In the genomic region with DNA sequence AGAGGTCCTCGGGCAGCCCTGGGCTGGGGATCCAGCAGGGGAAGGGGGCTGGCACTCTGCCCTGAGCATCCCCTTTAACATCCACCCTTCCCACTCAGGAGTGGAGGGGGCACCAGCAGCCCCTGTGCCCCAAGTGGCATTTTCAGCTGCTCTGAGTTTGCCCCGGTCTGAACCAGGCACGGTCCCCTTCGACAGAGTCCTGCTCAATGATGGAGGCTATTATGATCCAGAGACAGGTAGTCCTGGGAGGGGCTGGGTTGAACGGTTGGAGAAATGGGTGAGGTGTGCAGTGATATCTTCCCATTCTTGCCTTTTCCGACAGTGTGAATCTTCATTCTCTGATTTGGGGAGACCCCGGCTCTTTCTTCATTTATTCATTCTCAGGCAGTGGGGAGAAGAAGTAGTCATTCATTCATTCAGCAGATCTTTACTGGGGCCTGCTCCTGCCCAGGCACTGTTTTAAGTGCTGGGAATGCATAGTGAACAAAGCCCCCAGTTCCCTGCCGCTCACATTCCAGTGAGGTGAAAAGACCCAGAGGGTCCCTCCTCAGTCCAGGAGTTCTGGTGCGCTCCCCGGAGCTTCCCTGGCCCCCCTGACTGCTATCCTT, we compare ENCODE assay signal across 9 cellular contexts. TPM values are rescaled to one million over a fixed set of nuclear protein-coding genes. Genes with fewer than 3 reads are reported as not detected.
A peak's percentile ranks its signal among the peaks of the same experiment; 100 is the strongest.
DNase-seq lines count a peak whose midpoint lies in the region; FAIRE-seq and TF ChIP-seq lines count a peak whose summit lies in the region.
"Had no signal": no experiment of that assay in that cellular context is flagged by ENCODE, and none has a peak within 500 bp of the region (broad histone marks: within the 10 kb centered on the region; RNA-seq: fewer than 3 reads in every experiment).

No MANE protein-coding gene starts in this region.

- H3K36me3 Mint-ChIP-seq in T-helper 1 cell treated with Interleukin-12 subunit alpha and Interleukin-12 subunit beta and Interleukin-4 antibody, amounts not matched to agents 30 μg/mL and 1 μg/mL, for 36 hours (ENCODE audit: low read depth) = no peaks in the 10 kb centered on the region
- no peaks in the 10 kb centered on the region for H3K36me3 Mint-ChIP-seq in astrocyte (ENCODE audit: low read depth, unreplicated experiment)

- H3K4me2 ChIP-seq in astrocyte (ENCODE audit: low read length) = peak overlapping the region; percentile 91

- DNase-seq in T-helper 1 cell (no peak), astrocyte (ENCODE audit: low read depth) (no peak), HEK293T (ENCODE audit: extremely low spot score) (no peak), DMS153 (lab: John Stamatoyannopoulos, UW) (no peak)
- DNase-seq in stimulated activated CD4-positive, alpha-beta T cell treated with anti-CD3 and anti-CD28 coated beads, Interleukin-2, amount 100 ng/mL, for 24 hours = no peak

- FAIRE-seq in astrocyte (lab: Jason Lieb, UNC) = no peak

- peaks cover 33% of the 10 kb centered on the region for H3K4me1 ChIP-seq in astrocyte (ENCODE audit: insufficient read depth, low read length)
- H3K4me1 ChIP-seq in stomach smooth muscle (ENCODE audit: control insufficient read depth, insufficient read depth, low read length) = peaks cover 70% of the 10 kb centered on the region

- peaks cover 2% of the 10 kb centered on the region for H3K36me3 ChIP-seq in astrocyte (ENCODE audit: insufficient read depth, low read length)
- peaks cover 2 to 15% of the 10 kb centered on the region in 2 donors for H3K36me3 ChIP-seq in stomach smooth muscle (ENCODE audit: control insufficient read depth in 2 of 2, insufficient read depth in 2 of 2, low read length in 2 of 2)
- H3K36me3 ChIP-seq: HAP-1 had no signal

- H3K27ac ChIP-seq in astrocyte (ENCODE audit: low read depth, low read length) (no peak overlapping the region), layer of hippocampus (ENCODE audit: low read depth, low read length) (peak overlapping the region; percentile 79), stomach smooth muscle (ENCODE audit: low read length) (peak overlapping the region; percentile 82)

- H3K27me3 Mint-ChIP-seq in T-helper 1 cell treated with Interleukin-12 subunit alpha and Interleukin-12 subunit beta and Interleukin-4 antibody, amounts not matched to agents 30 μg/mL and 1 μg/mL, for 36 hours (ENCODE audit: low read depth) = no peaks in the 10 kb centered on the region
- H3K27me3 Mint-ChIP-seq in astrocyte (ENCODE audit: low read depth, unreplicated experiment) = peaks cover 13% of the 10 kb centered on the region

- H3K79me2 ChIP-seq in astrocyte (ENCODE audit: insufficient read depth, low read length) = peaks cover 5% of the 10 kb centered on the region

- H3K9me3 ChIP-seq in astrocyte (ENCODE audit: insufficient read depth, low read depth, low read length) (no peaks in the 10 kb centered on the region), stomach smooth muscle (ENCODE audit: control insufficient read depth in 2 of 2, low read length in 2 of 2) (no peaks in the 10 kb centered on the region)
- H3K9me3 ChIP-seq: HAP-1 had no signal

- peak overlapping the region; percentile 66 for H3K4me3 Mint-ChIP-seq in T-helper 1 cell treated with Interleukin-12 subunit alpha and Interleukin-12 subunit beta and Interleukin-4 antibody, amounts not matched to agents 30 μg/mL and 1 μg/mL, for 36 hours
- H3K4me3 Mint-ChIP-seq in astrocyte (ENCODE audit: unreplicated experiment) = peak overlapping the region; percentile 69

- H3K4me3 ChIP-seq in astrocyte (ENCODE audit: insufficient read depth, low read depth, low read length) (peak overlapping the region; percentile 57), stomach smooth muscle (ENCODE audit: low read length in 2 of 2) (peak overlapping the region; percentile 38 to 76)
- H3K4me3 ChIP-seq: HAP-1 had no signal

- no peak for TF ChIP-seq CTCF in astrocyte (IDR thresholded peaks at IDR 0.05; ENCODE audit: insufficient read depth, low read depth, low read length)

- peaks cover 11% of the 10 kb centered on the region for H4K20me1 ChIP-seq in astrocyte (ENCODE audit: insufficient read depth, low read length)

- peak overlapping the region; percentile 90 for H2AFZ ChIP-seq in astrocyte (ENCODE audit: low read depth, low read length)

- peak overlapping the region; percentile 76 for H3K27ac Mint-ChIP-seq in T-helper 1 cell treated with Interleukin-12 subunit alpha and Interleukin-12 subunit beta and Interleukin-4 antibody, amounts not matched to agents 30 μg/mL and 1 μg/mL, for 36 hours
- no peak overlapping the region for H3K27ac Mint-ChIP-seq in astrocyte (ENCODE audit: unreplicated experiment)

- H3K9ac ChIP-seq in astrocyte (ENCODE audit: low read length) (peak overlapping the region; percentile 80), stomach smooth muscle (ENCODE audit: low read length in 2 of 2) (peak overlapping the region; percentile 47 to 62)

- H3K27me3 ChIP-seq in astrocyte (ENCODE audit: insufficient read depth, low read length) (no peaks in the 10 kb centered on the region), layer of hippocampus (ENCODE audit: control insufficient read depth, insufficient read depth, low read length) (no peaks in the 10 kb centered on the region), stomach smooth muscle (ENCODE audit: control insufficient read depth in 1 of 2, insufficient read depth in 2 of 2, low read length in 2 of 2) (no peaks in the 10 kb centered on the region)

- CTCF ChIA-PET in HEK293T (lab: Yijun Ruan, JAX) = interaction anchor here (0.6 to 1.4 kb wide), 5 partner anchors 12 to 130 kb away, joined by 3 to 6 read pairs (median 5); partner anchors contain the start of gene AGBL5

- H3K4me1 Mint-ChIP-seq in T-helper 1 cell treated with Interleukin-12 subunit alpha and Interleukin-12 subunit beta and Interleukin-4 antibody, amounts not matched to agents 30 μg/mL and 1 μg/mL, for 36 hours (ENCODE audit: low read depth) = peaks cover 43% of the 10 kb centered on the region
- H3K4me1 Mint-ChIP-seq in astrocyte (ENCODE audit: low read depth, unreplicated experiment) = peaks cover 12% of the 10 kb centered on the region

- POLR2A ChIA-PET in HEK293T (lab: Yijun Ruan, JAX) = interaction anchor here (0.6 to 7.4 kb wide), 5 partner anchors 13 to 123 kb away, joined by 3 to 76 read pairs (median 5); partner anchors contain the start of genes ABHD1, AGBL5 and OST4

- H3K9me3 Mint-ChIP-seq in T-helper 1 cell treated with Interleukin-12 subunit alpha and Interleukin-12 subunit beta and Interleukin-4 antibody, amounts not matched to agents 30 μg/mL and 1 μg/mL, for 36 hours = no peaks in the 10 kb centered on the region
- no peaks in the 10 kb centered on the region for H3K9me3 Mint-ChIP-seq in astrocyte (ENCODE audit: unreplicated experiment)

TF ChIP-seq in HEK293T, 16 proteins besides CTCF, POLR2A, EP300 and RAD21:
- TF ChIP-seq LEF1 (IDR thresholded peaks at IDR 0.05; ENCODE audit: borderline replicate concordance) = no peak
- no peak for TF ChIP-seq ZNF384 (IDR thresholded peaks at IDR 0.05)

RNA-seq across cellular contexts. Expression of gene KHK, which starts 1.4 kb away (rescaled TPM):
- 0.94 and 0.95 TPM in 2 replicates for total RNA-seq in astrocyte

RNA-seq across cellular contexts. Expression of gene EMILIN1, which starts 6.8 kb away (rescaled TPM):
- total RNA-seq in astrocyte = 0.95 and 1.2 TPM in 2 replicates

RNA-seq across cellular contexts. Expression of gene OST4, which starts 13.7 kb away (rescaled TPM):
- total RNA-seq in astrocyte = 395 and 419 TPM in 2 replicates

RNA-seq across cellular contexts. Expression of gene AGBL5, which starts 33.7 kb away (rescaled TPM):
- total RNA-seq in astrocyte = 19.9 and 20.7 TPM in 2 replicates

RNA-seq across cellular contexts. Expression of gene CGREF1, which starts 33.8 kb away (rescaled TPM):
- total RNA-seq in astrocyte = 1.8 and 3.0 TPM in 2 replicates
